Comparison of ENCODE assay signal across 15 cellular contexts in genomic region chr12:79012616-79013015, GRCh38.
"Had no signal": no experiment of that assay in that cellular context is flagged by ENCODE, and none has a peak within 500 bp of the region (broad histone marks: within the 10 kb centered on the region; RNA-seq: fewer than 3 reads in every experiment).

No MANE protein-coding gene starts in this region.

- H3K4me1 ChIP-seq: pancreas, stomach had no signal

- H3K4me3 ChIP-seq: hepatocyte, pancreas, stomach, thoracic aorta had no signal

- H3K9me3 ChIP-seq: pancreas, stomach, thoracic aorta had no signal

- H2AFZ ChIP-seq: hepatocyte had no signal

- FAIRE-seq: kidney, pancreas had no signal

- ATAC-seq: activated T-helper 17 cell treated with anti-CD3 and anti-CD28 coated beads, Interleukin-2, amount 50 U/mL, for 72 hours; effector memory CD8-positive, alpha-beta T cell; left ventricle myocardium superior; pancreas had no signal

- H3K36me3 ChIP-seq: pancreas, stomach, thoracic aorta had no signal

- H3K4me2 ChIP-seq: hepatocyte had no signal

- DNase-seq: activated CD4-positive, alpha-beta T cell treated with anti-CD3 and anti-CD28 coated beads, Interleukin-2, amount 50 U/mL, for 1 hour; activated naive CD4-positive, alpha-beta T cell treated with anti-CD3 and anti-CD28 coated beads, Interleukin-2, amount 10 ng/mL, durations not matched to agents 7 days and 5 days; activated T-cell treated with anti-CD3 and anti-CD28 coated beads for 4 hours; cortex of kidney; effector memory CD8-positive, alpha-beta T cell; kidney; left ventricle myocardium superior; mesenchymal stem cell; pancreas; stimulated activated CD4-positive, alpha-beta T cell treated with anti-CD3 and anti-CD28 coated beads, Interleukin-4, amount 100 ng/mL, for 4 hours; stomach had no signal

- H3K79me2 ChIP-seq: hepatocyte had no signal

- H3K27ac ChIP-seq: epithelial cell of prostate, hepatocyte, pancreas, stomach, thoracic aorta had no signal

- H3K27me3 ChIP-seq: hepatocyte, pancreas, stomach had no signal
